In the genomic region with DNA sequence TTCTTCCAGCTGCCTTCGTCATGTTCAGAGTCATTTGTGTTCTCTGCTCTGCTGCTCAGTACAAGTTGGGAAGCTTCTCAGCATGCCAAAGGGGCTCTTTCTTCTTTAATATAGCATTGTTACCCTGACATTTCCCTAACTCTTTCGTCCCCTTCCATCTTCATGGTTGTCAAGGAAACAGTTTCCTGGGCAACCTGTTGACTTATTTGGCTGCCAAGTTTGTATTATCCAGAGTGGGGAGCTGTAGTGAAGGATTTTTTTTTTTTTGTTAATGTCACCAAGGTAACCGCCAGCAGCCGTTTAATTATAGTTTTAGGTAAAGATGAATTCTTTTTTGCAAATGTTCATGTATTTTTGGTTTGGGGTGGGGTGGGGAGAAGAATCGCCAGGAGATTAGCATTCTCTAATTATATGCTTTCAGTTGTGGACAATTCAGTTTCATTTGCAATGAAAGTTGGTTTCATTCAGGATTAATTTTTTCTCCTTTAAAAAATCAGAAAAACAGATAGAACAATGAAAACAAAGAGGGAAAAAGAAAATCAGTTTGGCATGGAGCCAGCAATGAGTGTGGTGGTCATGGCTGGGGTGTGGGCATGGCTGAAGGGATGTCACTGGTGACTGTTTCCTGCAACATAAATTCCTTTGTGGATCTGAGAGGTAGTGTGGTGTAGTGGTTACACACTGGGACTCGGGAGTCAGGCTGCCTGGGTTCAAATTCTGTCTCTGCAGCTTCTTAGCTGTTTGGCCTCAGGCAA, we compare ENCODE assay signal across 11 cellular contexts.
DNase-seq lines count a peak whose midpoint lies in the region; FAIRE-seq and TF ChIP-seq lines count a peak whose summit lies in the region.
"Had no signal": no experiment of that assay in that cellular context is flagged by ENCODE, and none has a peak within 500 bp of the region (broad histone marks: within the 10 kb centered on the region; RNA-seq: fewer than 3 reads in every experiment).

No MANE protein-coding gene starts in this region.

- no peak overlapping the region for H2AK5ac ChIP-seq in neuronal stem cell (ENCODE audit: low read depth, low read length)

- H3K36me3 ChIP-seq in neuronal stem cell (replicated peaks in 1 of 2; ENCODE audit: control insufficient read depth in 2 of 2, insufficient read depth in 2 of 2, low read length in 2 of 2) (no peaks in the 10 kb centered on the region), vagina (no peaks in the 10 kb centered on the region)
- H3K36me3 ChIP-seq: brain microvascular endothelial cell had no signal

- no peak overlapping the region for H2AFZ ChIP-seq in neuronal stem cell (ENCODE audit: low read length)

- no peak overlapping the region for H3K18ac ChIP-seq in neuronal stem cell (ENCODE audit: low read length)

- H4K8ac ChIP-seq in neuronal stem cell (ENCODE audit: low read depth, low read length) = no peak overlapping the region

- H3K27me3 ChIP-seq in neuronal stem cell (ENCODE audit: control insufficient read depth in 3 of 3, insufficient read depth in 3 of 3, low read depth in 1 of 3, low read length in 3 of 3) (no peaks in the 10 kb centered on the region), vagina (no peaks in the 10 kb centered on the region)

- H3K14ac ChIP-seq in neuronal stem cell (ENCODE audit: low read length) = no peak overlapping the region

- no peak overlapping the region for H3K4me2 ChIP-seq in neuronal stem cell (ENCODE audit: insufficient read depth, low read length, poor library complexity, severe bottlenecking)

- H3K9me3 ChIP-seq in neuronal stem cell (replicated peaks in 1 of 2; ENCODE audit: control insufficient read depth in 2 of 2, insufficient read depth in 1 of 2, low read depth in 1 of 2, low read length in 2 of 2) = no peaks in the 10 kb centered on the region
- no peaks in the 10 kb centered on the region for H3K9me3 ChIP-seq in vagina

- H3K27ac ChIP-seq in neuronal stem cell (replicated peaks; ENCODE audit: low read length) = no peak overlapping the region
- H3K27ac ChIP-seq in vagina = no peak overlapping the region
- H3K27ac ChIP-seq: brain microvascular endothelial cell, skin epidermis had no signal

- H3K23ac ChIP-seq in neuronal stem cell (ENCODE audit: low read depth, low read length, poor library complexity) = no peak overlapping the region

- FAIRE-seq in GM12892 (lab: Jason Lieb, UNC) = no peak

- no peak overlapping the region for H2BK12ac ChIP-seq in neuronal stem cell (ENCODE audit: low read length)

- no peak overlapping the region for H2BK120ac ChIP-seq in neuronal stem cell (ENCODE audit: low read depth, low read length)

- TF ChIP-seq POLR2A in GM12892 (IDR thresholded peaks at IDR 0.05; ENCODE audit: low read depth, low read length) (no peak), vagina (IDR thresholded peaks at IDR 0.05) (no peak)

- no CpG with 5 or more reads among the region's 6 CpGs for WGBS in neuronal stem cell (ENCODE audit: extremely low coverage in 2 of 2, insufficient read length in 2 of 2, insufficient replicate concordance in 1 of 2), 2 donors

- H4K91ac ChIP-seq in neuronal stem cell (ENCODE audit: low read depth, low read length, poor library complexity) = no peak overlapping the region

- peak; percentile 49 for DNase-seq in HT-29 (ENCODE audit: low spot score)
- DNase-seq in NCI-H1694 treated with DMSO at 0.1 percent for 48 hours (lab: John Stamatoyannopoulos, UW) = peak; percentile 52
- peak; percentile 4 to 15 for DNase-seq in cardiac fibroblast (ENCODE audit: low read depth in 2 of 2)
- DNase-seq in neuronal stem cell (ENCODE audit: low spot score) = peak; percentile 38
- no peak for DNase-seq in GM12892 (ENCODE audit: insufficient read length)
- no peak for DNase-seq in activated CD4-positive, alpha-beta T cell treated with anti-CD3 and anti-CD28 coated beads, Interleukin-2, amount 50 U/mL, for 1 hour
- no peak for DNase-seq in vagina (ENCODE audit: extremely low spot score in 2 of 2)
- DNase-seq: activated CD8-positive, alpha-beta T cell treated with anti-CD3 and anti-CD28 coated beads for 36 hours; activated effector memory CD4-positive, alpha-beta T cell treated with anti-CD3 and anti-CD28 coated beads, Interleukin-2, amount 50 U/mL, for 16 hours; brain microvascular endothelial cell had no signal

- H3K9ac ChIP-seq in neuronal stem cell (ENCODE audit: low read depth, low read length, poor library complexity) = no peak overlapping the region

- H3K4me3 ChIP-seq in cardiac fibroblast (replicated peaks in 1 of 2; ENCODE audit: low read depth in 2 of 2, low read length in 2 of 2) (no peak overlapping the region), neuronal stem cell (ENCODE audit: low read length in 2 of 2) (no peak overlapping the region), vagina (no peak overlapping the region)
- H3K4me3 ChIP-seq: skin epidermis had no signal

- TF ChIP-seq CTCF in cardiac fibroblast (IDR thresholded peaks at IDR 0.05; ENCODE audit: low read depth, low read length) (no peak), vagina (IDR thresholded peaks at IDR 0.05) (no peak)

- intact Hi-C loops in vagina (cut with DNase I) = no loop called here

- H3K4me1 ChIP-seq in neuronal stem cell (ENCODE audit: control insufficient read depth in 2 of 2, insufficient read depth in 1 of 2, low read depth in 1 of 2, low read length in 2 of 2) (peaks cover 17 to 62% of the 10 kb centered on the region in 2 donors), vagina (no peaks in the 10 kb centered on the region)

- no peaks in the 10 kb centered on the region for H3K79me1 ChIP-seq in neuronal stem cell (ENCODE audit: low read depth, low read length)

- H3K4ac ChIP-seq in neuronal stem cell (ENCODE audit: low read length) = no peak overlapping the region

- no peak overlapping the region for H2BK15ac ChIP-seq in neuronal stem cell (ENCODE audit: low read length)

- H2BK5ac ChIP-seq in neuronal stem cell (ENCODE audit: low read length) = no peak overlapping the region

Comparison
In these comparisons a context has a peak if more than half of its experiments do, and no peak if none do; other contexts are left out.
1. DNase-seq: peak in HT-29 (single experiment), NCI-H1694 treated with DMSO at 0.1 percent for 48 hours (single experiment), cardiac fibroblast (2 of 2) and neuronal stem cell (single experiment); none in GM12892 (single experiment), activated CD4-positive, alpha-beta T cell treated with anti-CD3 and anti-CD28 coated beads, Interleukin-2, amount 50 U/mL, for 1 hour (single experiment) and vagina (0 of 2).